ENCODE assay signal across 7 cellular contexts in genomic region chr16:31177136-31177535, GRCh38. TPM values are rescaled to one million over a fixed set of nuclear protein-coding genes. Genes with fewer than 3 reads are reported as not detected.
A peak's percentile ranks its signal among the peaks of the same experiment; 100 is the strongest.
DNase-seq lines count a peak whose midpoint lies in the region; FAIRE-seq lines count a peak whose summit lies in the region.
"Had no signal": no experiment of that assay in that cellular context is flagged by ENCODE, and none has a peak within 500 bp of the region (broad histone marks: within the 10 kb centered on the region; RNA-seq: fewer than 3 reads in every experiment).

No MANE protein-coding gene starts in this region.

- WGBS in small intestine, 3 donors, result 53 to 76% (median 57%) methylated on average over 3 of the region's 3 CpGs

- FAIRE-seq in small intestine (lab: Jason Lieb, UNC), result no peak

- H3K27ac ChIP-seq in small intestine (ENCODE audit: low read depth in 1 of 2, low read length in 1 of 2), result no peak overlapping the region

- peaks cover 0 to 1% of the 10 kb centered on the region in 2 donors for H3K4me1 ChIP-seq in small intestine (ENCODE audit: control insufficient read depth in 2 of 2, insufficient read depth in 1 of 2, low read depth in 1 of 2, low read length in 1 of 2)

- no peaks in the 10 kb centered on the region for H3K36me3 ChIP-seq in small intestine (ENCODE audit: control insufficient read depth in 2 of 2, insufficient read depth in 2 of 2, low read length in 2 of 2)

- peak; percentile 64 for DNase-seq in NCI-H2196 (lab: John Stamatoyannopoulos, UW; ENCODE audit: unreplicated experiment)
- DNase-seq in activated effector memory CD4-positive, alpha-beta T cell treated with anti-CD3 and anti-CD28 coated beads, Interleukin-2, amount 50 U/mL, for 16 hours, result peak; percentile 77
- DNase-seq in stimulated activated CD8-positive, alpha-beta memory T cell treated with anti-CD3 and anti-CD28 coated beads, Interleukin-7, amount 100 ng/mL, for 4 hours (ENCODE audit: low read depth in 2 of 2), result peak; percentile 19 to 31
- DNase-seq in small intestine, result no peak
- no peak for DNase-seq in putamen (ENCODE audit: low spot score)
- no peak for DNase-seq in NCI-H1092 (lab: John Stamatoyannopoulos, UW)
- DNase-seq: occipital lobe had no signal

- no peak overlapping the region for H3K4me3 ChIP-seq in small intestine (ENCODE audit: low read depth in 1 of 2, low read length in 2 of 2)

- no peaks in the 10 kb centered on the region for H3K9me3 ChIP-seq in small intestine (ENCODE audit: control insufficient read depth, low read depth)

- no peaks in the 10 kb centered on the region for H3K27me3 ChIP-seq in small intestine (ENCODE audit: control insufficient read depth in 2 of 2, insufficient read depth in 2 of 2, low read length in 2 of 2)

RNA-seq across cellular contexts. Expression of gene FUS, which starts 2.8 kb away (rescaled TPM):
- 100 to 1,000 TPM; 147 to 246 (median 172) TPM for polyA plus RNA-seq in small intestine

RNA-seq across cellular contexts. Expression of gene PYCARD, which starts 25.4 kb away (rescaled TPM):
- 100 to 1,000 TPM; 134 to 247 (median 207) TPM for polyA plus RNA-seq in small intestine

RNA-seq across cellular contexts. Expression of gene PRSS36, which starts 27.3 kb away (rescaled TPM):
- 10 to 100 TPM in 2 of 3 donors, 1 to 10 TPM in 1; 4.1 to 19.2 (median 12.2) TPM for polyA plus RNA-seq in small intestine

RNA-seq across cellular contexts. Expression of gene TRIM72, which starts 36.8 kb away (rescaled TPM):
- polyA plus RNA-seq in small intestine, result under 1 TPM; under 0.01 to 0.22 (median 0.04) TPM

RNA-seq across cellular contexts. Expression of gene PYDC1, which starts 39.8 kb away (rescaled TPM):
- polyA plus RNA-seq in small intestine, result not detected

Comparison
In these comparisons a context has a peak if more than half of its experiments do, and no peak if none do; other contexts are left out.
1. DNase-seq: peak in NCI-H2196 (single experiment), activated effector memory CD4-positive, alpha-beta T cell treated with anti-CD3 and anti-CD28 coated beads, Interleukin-2, amount 50 U/mL, for 16 hours (single experiment) and stimulated activated CD8-positive, alpha-beta memory T cell treated with anti-CD3 and anti-CD28 coated beads, Interleukin-7, amount 100 ng/mL, for 4 hours (2 of 2); none in small intestine (single experiment), putamen (single experiment) and NCI-H1092 (single experiment).